ENCODE assay signal across 27 cellular contexts in the genomic region with DNA sequence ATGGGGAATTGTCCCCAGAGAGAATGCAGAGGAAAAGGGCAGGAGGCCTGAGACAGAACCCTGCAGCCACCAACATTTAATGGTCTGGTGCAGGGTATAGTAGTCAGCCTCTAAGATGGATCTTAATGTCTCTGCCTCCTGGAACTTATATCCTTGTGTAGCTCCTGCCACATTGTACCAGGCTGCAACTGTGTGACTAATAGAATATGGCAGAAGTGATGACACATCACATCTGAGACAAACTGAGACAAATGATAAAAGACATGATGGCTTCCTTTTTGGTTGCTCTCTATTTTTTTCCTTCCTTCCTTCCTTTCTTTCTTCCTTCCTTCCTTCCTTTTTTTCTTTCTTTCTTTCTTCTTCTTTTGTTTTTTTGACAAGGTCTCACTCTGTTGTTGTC. TPM values are rescaled to one million over a fixed set of nuclear protein-coding genes. Genes with fewer than 3 reads are reported as not detected.
"Had no signal": no experiment of that assay in that cellular context is flagged by ENCODE, and none has a peak within 500 bp of the region (broad histone marks: within the 10 kb centered on the region; RNA-seq: fewer than 3 reads in every experiment).

No MANE protein-coding gene starts in this region.

- DNase-seq: activated CD4-positive, alpha-beta memory T cell treated with anti-CD3 and anti-CD28 coated beads, Interleukin-2, amount 10 ng/mL, durations not matched to agents 7 days and 5 days; activated CD4-positive, alpha-beta T cell treated with anti-CD3 and anti-CD28 coated beads for 36 hours; activated CD8-positive, alpha-beta memory T cell treated with anti-CD3 and anti-CD28 coated beads for 24 hours; activated CD8-positive, alpha-beta memory T cell treated with anti-CD3 and anti-CD28 coated beads, Interleukin-2, amount 10 ng/mL, durations not matched to agents 7 days and 5 days; activated CD8-positive, alpha-beta memory T cell treated with anti-CD3 and anti-CD28 coated beads, Interleukin-2, amount 50 U/mL, for 48 hours; activated effector memory CD4-positive, alpha-beta T cell treated with Interleukin-2 at 50 U/mL for 16 hours; activated naive CD4-positive, alpha-beta T cell treated with anti-CD3 and anti-CD28 coated beads, Interleukin-2, amount 10 ng/mL, durations not matched to agents 7 days and 5 days; activated naive CD8-positive, alpha-beta T cell treated with anti-CD3 and anti-CD28 coated beads, Interleukin-2, amount 50 U/mL, for 24 hours; activated T-cell treated with anti-CD3 and anti-CD28 coated beads, Interleukin-2, amount 50 U/mL, for 48 hours; anterior cingulate cortex; Karpas-422; NCI-H1105; NCI-H1417 treated with DMSO at 0.1 percent for 48 hours; NCI-H187 treated with DMSO at 0.1 percent for 48 hours; NCI-H2107; NCI-H2171; NCI-H510A; NCI-H526; NCI-H748 treated with DMSO at 0.1 percent for 48 hours; NK-92 treated with Interleukin-12 subunit alpha and Interleukin-12 subunit beta, amount 100 ng/mL, for 24 hours; PC-3; Peyer's patch; RPMI8226; SHP77 treated with DMSO at 0.1 percent for 48 hours; SK-N-SH had no signal

- H3K9ac ChIP-seq: SK-N-SH had no signal

- H3K9me3 ChIP-seq: Peyer's patch, SJSA1, SK-N-SH had no signal

- H3K36me3 ChIP-seq: cardiac muscle cell, Peyer's patch, SJSA1 had no signal

- H3K4me1 ChIP-seq: Peyer's patch, SJSA1 had no signal

- H3K27me3 ChIP-seq: Peyer's patch, SJSA1 had no signal

- H3K27ac ChIP-seq: cardiac muscle cell, Peyer's patch, SJSA1 had no signal

- H3K4me2 ChIP-seq: SK-N-SH had no signal

- H3K4me3 ChIP-seq: cardiac muscle cell, Peyer's patch, SJSA1 had no signal

RNA-seq across cellular contexts. Expression of a gene that starts 37.1 kb away (rescaled TPM):
- total RNA-seq: activated CD4-positive, alpha-beta memory T cell treated with anti-CD3 and anti-CD28 coated beads, Interleukin-2, amount 10 ng/mL, durations not matched to agents 7 days and 5 days; activated CD4-positive, alpha-beta T cell treated with anti-CD3 and anti-CD28 coated beads for 36 hours; activated CD8-positive, alpha-beta memory T cell treated with anti-CD3 and anti-CD28 coated beads, Interleukin-2, amount 10 ng/mL, durations not matched to agents 7 days and 5 days; cardiac muscle cell; PC-3; SJSA1 had no signal
- polyA plus RNA-seq: cardiac muscle cell, SK-N-SH had no signal
